8 cellular contexts compared by ENCODE assay signal in genomic region chr10:43204943-43205671, GRCh38.
DNase-seq lines count a peak whose midpoint lies in the region; ATAC-seq and TF ChIP-seq lines count a peak whose summit lies in the region.

No MANE protein-coding gene starts in this region.

- CTCF ChIA-PET in Caco-2 (lab: Charles Lee): interaction anchor here (0.7 to 1.6 kb wide), 4 partner anchors 8 to 60 kb away, joined by 3 to 11 read pairs (median 4); no protein-coding TSS in a partner anchor

- no peaks in the 10 kb centered on the region for H3K27me3 Mint-ChIP-seq in Caco-2 (ENCODE audit: insufficient read depth, unreplicated experiment)
- H3K27me3 Mint-ChIP-seq in activated T-helper 2 cell treated with anti-CD3 and anti-CD28 coated beads, Interferon-gamma antibody, Interleukin-2, Interleukin-4, amounts not matched to agents 10 μg/mL and 5 μg/mL and 100 μg/mL, durations not matched to agents 14 hours and 24 hours and 36 hours (ENCODE audit: low read depth): no peaks in the 10 kb centered on the region

- TF ChIP-seq CTCF in Caco-2 (IDR thresholded peaks at IDR 0.05; ENCODE audit: insufficient read depth in 1 of 2, low read depth in 1 of 2, low read length in 1 of 2, severe bottlenecking in 1 of 2, unreplicated experiment in 1 of 2) (peak; percentile 78 to 88), OCI-LY3 (IDR thresholded peaks at IDR 0.05; ENCODE audit: low read depth, low read length) (peak; percentile 64), prostate gland (IDR thresholded peaks at IDR 0.05) (peak in 3 of 4 experiments; percentile 44 to 68 (median 44))

- no peak overlapping the region; the same call in 1 of the 2 replicates for H2AFZ ChIP-seq in OCI-LY3 (ENCODE audit: low read depth, low read length)

- H3K9me3 ChIP-seq in Caco-2 (no peaks in the 10 kb centered on the region), OCI-LY3 (ENCODE audit: insufficient read depth, low read length) (no peaks in the 10 kb centered on the region), prostate gland (no peaks in the 10 kb centered on the region)

- H3K4me1 ChIP-seq in Caco-2 (no peaks in the 10 kb centered on the region), OCI-LY3 (ENCODE audit: low read length) (no peaks in the 10 kb centered on the region), prostate gland (replicated peaks) (no peaks in the 10 kb centered on the region)

- H3K4me3 Mint-ChIP-seq in Caco-2 (ENCODE audit: unreplicated experiment): no peak overlapping the region
- no peak overlapping the region for H3K4me3 Mint-ChIP-seq in activated T-helper 2 cell treated with anti-CD3 and anti-CD28 coated beads, Interferon-gamma antibody, Interleukin-2, Interleukin-4, amounts not matched to agents 10 μg/mL and 5 μg/mL and 100 μg/mL, durations not matched to agents 14 hours and 24 hours and 36 hours (ENCODE audit: low read depth)

- no peak for TF ChIP-seq POLR2A in prostate gland (IDR thresholded peaks at IDR 0.05)

- peak; percentile 52 for ATAC-seq in HG03196 (IDR thresholded peaks at IDR 0.05; ENCODE audit: unreplicated experiment)

- no peaks in the 10 kb centered on the region for H3K79me2 ChIP-seq in OCI-LY3 (ENCODE audit: low read length)

- BruUV-seq in Caco-2 (replicated peaks; lab: Mats Ljungman, UMichigan): no TSS peak

- H3K36me3 Mint-ChIP-seq in Caco-2 (ENCODE audit: insufficient read depth, unreplicated experiment): no peaks in the 10 kb centered on the region
- no peaks in the 10 kb centered on the region for H3K36me3 Mint-ChIP-seq in activated T-helper 2 cell treated with anti-CD3 and anti-CD28 coated beads, Interferon-gamma antibody, Interleukin-2, Interleukin-4, amounts not matched to agents 10 μg/mL and 5 μg/mL and 100 μg/mL, durations not matched to agents 14 hours and 24 hours and 36 hours (ENCODE audit: low read depth)

- no peaks in the 10 kb centered on the region for H4K20me1 ChIP-seq in OCI-LY3 (ENCODE audit: insufficient read depth, low read length)

- 65% methylated on average over 10 of the region's 11 CpGs for WGBS in prostate gland

- H3K4me1 Mint-ChIP-seq in Caco-2 (ENCODE audit: low read depth, unreplicated experiment): no peaks in the 10 kb centered on the region
- H3K4me1 Mint-ChIP-seq in activated T-helper 2 cell treated with anti-CD3 and anti-CD28 coated beads, Interferon-gamma antibody, Interleukin-2, Interleukin-4, amounts not matched to agents 10 μg/mL and 5 μg/mL and 100 μg/mL, durations not matched to agents 14 hours and 24 hours and 36 hours (ENCODE audit: low read depth): peaks cover 7% of the 10 kb centered on the region

- POLR2A ChIA-PET in Caco-2 (lab: Charles Lee): interaction anchor here (0.7 kb wide), 1 partner anchor 244 kb away, joined by 5 read pairs; no protein-coding TSS in a partner anchor

- H3K27me3 ChIP-seq in Caco-2 (replicated peaks; ENCODE audit: control insufficient read depth, insufficient read depth, low read length) (no peaks in the 10 kb centered on the region), OCI-LY3 (ENCODE audit: low read depth, low read length) (no peaks in the 10 kb centered on the region), prostate gland (replicated peaks; ENCODE audit: insufficient read depth) (no peaks in the 10 kb centered on the region)

- H3K9me3 Mint-ChIP-seq in Caco-2 (ENCODE audit: unreplicated experiment): no peaks in the 10 kb centered on the region
- no peaks in the 10 kb centered on the region for H3K9me3 Mint-ChIP-seq in activated T-helper 2 cell treated with anti-CD3 and anti-CD28 coated beads, Interferon-gamma antibody, Interleukin-2, Interleukin-4, amounts not matched to agents 10 μg/mL and 5 μg/mL and 100 μg/mL, durations not matched to agents 14 hours and 24 hours and 36 hours

- intact Hi-C loops in Caco-2 (cut with micrococcal nuclease; ENCODE audit: unreplicated experiment) (loop anchor here (5.0 kb wide), 1 partner anchor 257 kb away; no protein-coding TSS in a partner anchor), prostate gland (cut with DNase I) (no loop called here)
- intact Hi-C loops in activated T-helper 2 cell treated with anti-CD3 and anti-CD28 coated beads, Interferon-gamma antibody, Interleukin-2, Interleukin-4, amounts not matched to agents 10 μg/mL and 5 μg/mL and 100 μg/mL, durations not matched to agents 14 hours and 24 hours and 36 hours (cut with micrococcal nuclease): loop anchor here (1.0 kb wide), 3 partner anchors 24 to 257 kb away; no protein-coding TSS in a partner anchor

- no peak overlapping the region for H3K4me3 ChIP-seq in Caco-2 (ENCODE audit: low read depth, low read length)
- no peak overlapping the region for H3K4me3 ChIP-seq in OCI-LY3 (ENCODE audit: low read length)
- H3K4me3 ChIP-seq in prostate gland: no peak overlapping the region

- H3K27ac ChIP-seq in OCI-LY3 (ENCODE audit: low read length) (no peak overlapping the region), prostate gland (no peak overlapping the region)

- H3K4me2 ChIP-seq in OCI-LY3 (ENCODE audit: low read length): peak overlapping the region; percentile 57

- DNase-seq in Caco-2 (peak; percentile 65 to 68), GM19240 (ENCODE audit: insufficient read length, low spot score) (peak; percentile 56), germinal center (ENCODE audit: low spot score) (peak; percentile 65), prostate gland (ENCODE audit: low spot score) (no peak), cortex of kidney (lab: John Stamatoyannopoulos, UW) (no peak)
- DNase-seq in activated T-helper 2 cell treated with anti-CD3 and anti-CD28 coated beads, Interferon-gamma antibody, Interleukin-2, Interleukin-4, amounts not matched to agents 10 μg/mL and 5 μg/mL and 100 μg/mL, durations not matched to agents 14 hours and 24 hours and 36 hours (ENCODE audit: low spot score): peak; percentile 30

- H3K36me3 ChIP-seq in Caco-2 (ENCODE audit: control insufficient read depth, insufficient read depth, low read length) (no peaks in the 10 kb centered on the region), OCI-LY3 (replicated peaks; ENCODE audit: low read depth, low read length) (no peaks in the 10 kb centered on the region), prostate gland (no peaks in the 10 kb centered on the region)

- no peak overlapping the region for H3K27ac Mint-ChIP-seq in Caco-2 (ENCODE audit: unreplicated experiment)
- H3K27ac Mint-ChIP-seq in activated T-helper 2 cell treated with anti-CD3 and anti-CD28 coated beads, Interferon-gamma antibody, Interleukin-2, Interleukin-4, amounts not matched to agents 10 μg/mL and 5 μg/mL and 100 μg/mL, durations not matched to agents 14 hours and 24 hours and 36 hours: no peak overlapping the region

- no peak overlapping the region for H3K9ac ChIP-seq in OCI-LY3 (ENCODE audit: low read length)

Comparison
In these comparisons a context has a peak if more than half of its experiments do, and no peak if none do; other contexts are left out.
1. DNase-seq: peak in Caco-2 (2 of 2), GM19240 (single experiment), activated T-helper 2 cell treated with anti-CD3 and anti-CD28 coated beads, Interferon-gamma antibody, Interleukin-2, Interleukin-4, amounts not matched to agents 10 μg/mL and 5 μg/mL and 100 μg/mL, durations not matched to agents 14 hours and 24 hours and 36 hours (single experiment) and germinal center (single experiment); none in prostate gland (single experiment) and cortex of kidney (single experiment).
2. Peak in every context shown above with its lines, with median percentiles within 50 percentile points of each other: CTCF ChIP-seq.